ENCODE assay signal across 16 cellular contexts in the genomic region with DNA sequence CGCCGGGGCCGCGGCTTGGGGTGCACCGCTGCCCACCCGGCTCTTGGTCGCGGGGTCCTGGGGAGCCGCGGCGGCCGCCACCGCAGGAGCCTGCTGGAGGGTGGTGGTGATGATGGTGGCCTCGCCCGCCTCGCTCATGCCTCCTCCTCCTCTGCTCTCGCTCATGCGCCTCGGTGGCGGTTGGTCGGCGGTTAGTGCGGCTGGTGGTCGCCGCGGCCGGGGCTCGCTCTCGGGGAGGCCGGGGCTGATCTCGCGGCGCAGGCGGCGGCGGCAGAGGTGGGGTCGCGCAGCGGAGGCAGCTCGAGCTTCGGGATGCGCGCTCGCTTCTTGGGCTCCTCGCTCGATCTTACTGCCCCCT. TPM values are rescaled to one million over a fixed set of nuclear protein-coding genes. Genes with fewer than 3 reads are reported as not detected.
DNase-seq lines count a peak whose midpoint lies in the region; ATAC-seq and TF ChIP-seq lines count a peak whose summit lies in the region.
"Had no signal": no experiment of that assay in that cellular context is flagged by ENCODE, and none has a peak within 500 bp of the region (broad histone marks: within the 10 kb centered on the region; RNA-seq: fewer than 3 reads in every experiment).

No MANE protein-coding gene starts in this region.

- DNase-seq in heart left ventricle: no peak
- no peak for DNase-seq in left cardiac atrium
- DNase-seq in effector memory CD8-positive, alpha-beta T cell: no peak
- peak in 2 of 10 donors; percentile 7 to 24 for DNase-seq in naive thymus-derived CD8-positive, alpha-beta T cell
- peak in 1 of 2 donors; percentile 81 for DNase-seq in upper lobe of left lung
- DNase-seq in NCI-H345 (lab: John Stamatoyannopoulos, UW): no peak
- DNase-seq: NCI-H226; occipital lobe; stimulated activated CD4-positive, alpha-beta T cell treated with anti-CD3 and anti-CD28 coated beads, Interleukin-4, amount 100 ng/mL, for 24 hours had no signal

- peaks cover 0 to 10% (median 0%) of the 10 kb centered on the region in 12 donors for H3K4me1 ChIP-seq in heart left ventricle
- peaks cover 0 to 17% (median 8%) of the 10 kb centered on the region in 4 donors for H3K4me1 ChIP-seq in upper lobe of left lung

- peaks cover 3 to 10% of the 10 kb centered on the region in 2 donors for H3K9me3 Mint-ChIP-seq in effector memory CD8-positive, alpha-beta T cell
- peaks cover 2 to 39% (median 18%) of the 10 kb centered on the region in 9 donors for H3K9me3 Mint-ChIP-seq in naive thymus-derived CD8-positive, alpha-beta T cell

- ATAC-seq in heart left ventricle: no peak
- ATAC-seq in left cardiac atrium: no peak
- no peak for ATAC-seq in effector memory CD8-positive, alpha-beta T cell (replicated peaks)
- ATAC-seq in naive thymus-derived CD8-positive, alpha-beta T cell: peak; percentile 30 to 53
- peak in 1 of 2 donors; percentile 42 for ATAC-seq in upper lobe of left lung (ENCODE audit: low FRiP score in 2 of 2)
- no peak for ATAC-seq in HG02798 (IDR thresholded peaks at IDR 0.05; ENCODE audit: poor library complexity, unreplicated experiment)
- ATAC-seq in HG02973 (IDR thresholded peaks at IDR 0.05; ENCODE audit: unreplicated experiment): no peak
- ATAC-seq: esophagus mucosa, Panc1 had no signal

- POLR2A ChIA-PET in naive thymus-derived CD8-positive, alpha-beta T cell (lab: Charles Lee): no interaction called here

- H3K9me3 ChIP-seq in heart left ventricle (peaks cover 0 to 6% (median 0%) of the 10 kb centered on the region in 12 donors), upper lobe of left lung (no peaks in the 10 kb centered on the region)

- no peak for TF ChIP-seq CTCF in heart left ventricle (IDR thresholded peaks at IDR 0.05)
- no peak for TF ChIP-seq CTCF in upper lobe of left lung (IDR thresholded peaks at IDR 0.05)

- H3K27ac Mint-ChIP-seq in effector memory CD8-positive, alpha-beta T cell: no peak overlapping the region
- no peak overlapping the region for H3K27ac Mint-ChIP-seq in naive thymus-derived CD8-positive, alpha-beta T cell

- H3K27me3 ChIP-seq in heart left ventricle (peaks cover 15 to 60% (median 25%) of the 10 kb centered on the region in 9 donors), upper lobe of left lung (peaks cover 0 to 12% (median 6%) of the 10 kb centered on the region in 4 donors)

- H3K4me1 Mint-ChIP-seq in effector memory CD8-positive, alpha-beta T cell (ENCODE audit: low read depth in 2 of 2): peaks cover 0 to 5% of the 10 kb centered on the region in 2 donors
- peaks cover 2 to 13% (median 7%) of the 10 kb centered on the region in 4 donors for H3K4me1 Mint-ChIP-seq in naive thymus-derived CD8-positive, alpha-beta T cell

- intact Hi-C loops in heart left ventricle (cut with DNase I): loop anchor here in 1 of 10 donors (10.0 kb wide), 1 partner anchor 65 kb away; a partner anchor contains a TSS
- intact Hi-C loops in left cardiac atrium (cut with DNase I): no loop called here

- no peaks in the 10 kb centered on the region for H3K36me3 Mint-ChIP-seq in effector memory CD8-positive, alpha-beta T cell (ENCODE audit: insufficient read depth)
- H3K36me3 Mint-ChIP-seq in naive thymus-derived CD8-positive, alpha-beta T cell: peaks cover 0 to 20% (median 12%) of the 10 kb centered on the region in 3 donors

- H3K27me3 Mint-ChIP-seq in effector memory CD8-positive, alpha-beta T cell: peaks cover 54 to 72% of the 10 kb centered on the region in 2 donors
- peaks cover 30 to 67% (median 41%) of the 10 kb centered on the region in 5 donors for H3K27me3 Mint-ChIP-seq in naive thymus-derived CD8-positive, alpha-beta T cell

- peak overlapping the region; percentile 59 to 76 for H3K4me3 Mint-ChIP-seq in effector memory CD8-positive, alpha-beta T cell
- H3K4me3 Mint-ChIP-seq in naive thymus-derived CD8-positive, alpha-beta T cell: peak overlapping the region in 6 of 10 donors; percentile 57 to 91 (median 66)

- H3K4me3 ChIP-seq in heart left ventricle (peak overlapping the region in 11 of 12 donors; percentile 10 to 47 (median 32)), upper lobe of left lung (peak overlapping the region in 3 of 4 donors; percentile 38 to 55 (median 41))

- TF ChIP-seq POLR2A in heart left ventricle (IDR thresholded peaks at IDR 0.05) (no peak), upper lobe of left lung (IDR thresholded peaks at IDR 0.05) (no peak)

- no peak for TF ChIP-seq EP300 in upper lobe of left lung (IDR thresholded peaks at IDR 0.05)

- WGBS in heart left ventricle, 4 donors: 1 to 3% (median 1%) methylated on average over 17 to 46 of the region's 46 CpGs
- WGBS in upper lobe of left lung, 2 donors: 1 to 3% methylated on average over 19 to 26 of the region's 46 CpGs

- H3K36me3 ChIP-seq in heart left ventricle (no peaks in the 10 kb centered on the region), upper lobe of left lung (no peaks in the 10 kb centered on the region)

- H3K27ac ChIP-seq in heart left ventricle: no peak overlapping the region
- H3K27ac ChIP-seq in upper lobe of left lung: no peak overlapping the region

RNA-seq across cellular contexts. Expression of a gene that starts 41.6 kb away (rescaled TPM):
- total RNA-seq in heart left ventricle (1 to 10 TPM in 1 of 9 donors, not detected in 8; 2.2 TPM), left cardiac atrium (not detected), upper lobe of left lung (not detected)
- polyA plus RNA-seq in heart left ventricle: not detected
- total RNA-seq in naive thymus-derived CD8-positive, alpha-beta T cell: not detected
- not detected for polyA plus RNA-seq in naive thymus-derived CD8-positive, alpha-beta T cell
- total RNA-seq: esophagus mucosa, kidney, M059J had no signal
- polyA plus RNA-seq: AG04450 had no signal

Comparison
In these comparisons a context has a peak if more than half of its experiments do, and no peak if none do; other contexts are left out.
1. ATAC-seq: peak in naive thymus-derived CD8-positive, alpha-beta T cell (2 of 2); none in heart left ventricle (0 of 4), left cardiac atrium (0 of 2), effector memory CD8-positive, alpha-beta T cell (single experiment), HG02798 (single experiment) and HG02973 (single experiment).